ENCODE assay signal across 18 cellular contexts in genomic region chr11:10375280-10376048, GRCh38.
DNase-seq lines count a peak whose midpoint lies in the region; ATAC-seq and TF ChIP-seq lines count a peak whose summit lies in the region.
"Had no signal": no experiment of that assay in that cellular context is flagged by ENCODE, and none has a peak within 500 bp of the region (broad histone marks: within the 10 kb centered on the region; RNA-seq: fewer than 3 reads in every experiment).

No MANE protein-coding gene starts in this region.

- H3K27me3 Mint-ChIP-seq in HFFc6 (ENCODE audit: insufficient read depth) (no peaks in the 10 kb centered on the region), T-cell (peaks cover under 1 to 11% of the 10 kb centered on the region in 2 donors)
- H3K27me3 Mint-ChIP-seq: type B pancreatic cell had no signal

- H3K9me3 Mint-ChIP-seq in HFFc6 (no peaks in the 10 kb centered on the region), T-cell (no peaks in the 10 kb centered on the region)
- H3K9me3 Mint-ChIP-seq: activated naive CD4-positive, alpha-beta T cell treated with anti-CD3 and anti-CD28 coated beads, Interleukin-2, amount 50 U/mL, for 72 hours had no signal

- H3K4me2 ChIP-seq in mesendoderm (ENCODE audit: low read length), result no peak overlapping the region

- peak overlapping the region; percentile 63 for H3K4me3 Mint-ChIP-seq in HFFc6
- H3K4me3 Mint-ChIP-seq in T-cell, result no peak overlapping the region
- H3K4me3 Mint-ChIP-seq: type B pancreatic cell had no signal

- H3K36me3 ChIP-seq in mesendoderm (ENCODE audit: control insufficient read depth, insufficient read depth, low read length), result no peaks in the 10 kb centered on the region
- no peaks in the 10 kb centered on the region for H3K36me3 ChIP-seq in upper lobe of left lung
- H3K36me3 ChIP-seq: heart right ventricle, neutrophil had no signal

- H3K4me1 Mint-ChIP-seq in HFFc6 (ENCODE audit: low read depth) (peaks cover 99% of the 10 kb centered on the region), T-cell (no peaks in the 10 kb centered on the region)

- in situ Hi-C loops in astrocyte of the cerebellum (cut with HindIII; ENCODE audit: low sequenced_read_pairs), result loop anchor here (25.0 kb wide), 1 partner anchor 362 kb away; no protein-coding TSS in a partner anchor

- H3K4me1 ChIP-seq in mesendoderm (ENCODE audit: control insufficient read depth, low read depth, low read length), result no peaks in the 10 kb centered on the region
- peaks cover 0 to 25% (median 10%) of the 10 kb centered on the region in 4 donors for H3K4me1 ChIP-seq in upper lobe of left lung

- DNase-seq in AG04449 (ENCODE audit: low read depth, low spot score) (peak; percentile 71), HFFc6 (peak; percentile 97), astrocyte of the cerebellum (ENCODE audit: low read depth) (peak; percentile 85), mesendoderm (peak; percentile 30), upper lobe of left lung (no peak), T-cell (no peak)
- DNase-seq in activated CD4-positive, alpha-beta T cell treated with anti-CD3 and anti-CD28 coated beads, Interleukin-2, amount 50 U/mL, for 48 hours, result no peak
- DNase-seq: dermis blood vessel endothelial cell, heart right ventricle, left ventricle myocardium superior, NCI-H1436 treated with DMSO at 0.1 percent for 48 hours, NCI-H524 treated with DMSO at 0.1 percent for 48 hours, SIG-M5 had no signal

- no peak for ATAC-seq in upper lobe of left lung (ENCODE audit: low FRiP score in 2 of 2)
- ATAC-seq in GM18858 (IDR thresholded peaks at IDR 0.05; ENCODE audit: unreplicated experiment), result no peak
- ATAC-seq in T-cell (replicated peaks in 1 of 4), result no peak
- ATAC-seq: activated naive CD4-positive, alpha-beta T cell treated with anti-CD3 and anti-CD28 coated beads, Interleukin-2, amount 50 U/mL, for 72 hours; HepG2; left ventricle myocardium superior had no signal

- TF ChIP-seq CTCF in AG04449 (IDR thresholded peaks at IDR 0.05; ENCODE audit: insufficient read depth, low read length, missing control alignments) (no peak), HFFc6 (IDR thresholded peaks at IDR 0.05) (no peak), astrocyte of the cerebellum (IDR thresholded peaks at IDR 0.05; ENCODE audit: low read depth, low read length, missing control alignments) (no peak), upper lobe of left lung (IDR thresholded peaks at IDR 0.05) (no peak)

- no peak for TF ChIP-seq POLR2A in upper lobe of left lung (IDR thresholded peaks at IDR 0.05)

- no peak overlapping the region for H2BK15ac ChIP-seq in mesendoderm (replicated peaks; ENCODE audit: low read depth)

- H3K36me3 Mint-ChIP-seq in HFFc6 (ENCODE audit: low read depth) (no peaks in the 10 kb centered on the region; the same call in 1 of the 2 replicates), T-cell (no peaks in the 10 kb centered on the region)
- H3K36me3 Mint-ChIP-seq: activated naive CD4-positive, alpha-beta T cell treated with anti-CD3 and anti-CD28 coated beads, Interleukin-2, amount 50 U/mL, for 72 hours; type B pancreatic cell had no signal

- H4K5ac ChIP-seq in mesendoderm (ENCODE audit: low read length), result no peak overlapping the region

- H3K4me3 ChIP-seq in AG04449 (ENCODE audit: low read depth, low read length), result no peak overlapping the region
- no peak overlapping the region for H3K4me3 ChIP-seq in astrocyte of the cerebellum (ENCODE audit: low read depth, low read length)
- no peak overlapping the region for H3K4me3 ChIP-seq in mesendoderm (ENCODE audit: low read length)
- H3K4me3 ChIP-seq in upper lobe of left lung, result no peak overlapping the region
- H3K4me3 ChIP-seq: heart right ventricle had no signal

- H3K79me1 ChIP-seq in mesendoderm (ENCODE audit: low read length), result no peaks in the 10 kb centered on the region

- H2AK5ac ChIP-seq in mesendoderm (ENCODE audit: low read length), result no peak overlapping the region

- H3K27ac ChIP-seq in mesendoderm (ENCODE audit: low read depth, low read length), result no peak overlapping the region
- peak overlapping the region in 1 of 4 donors; percentile 58 for H3K27ac ChIP-seq in upper lobe of left lung
- H3K27ac ChIP-seq: heart right ventricle, neutrophil had no signal

- no peak overlapping the region for H2BK5ac ChIP-seq in mesendoderm (ENCODE audit: low read length)

- H3K27me3 ChIP-seq in mesendoderm (ENCODE audit: insufficient read depth, low read length, poor library complexity) (no peaks in the 10 kb centered on the region), upper lobe of left lung (no peaks in the 10 kb centered on the region)
- H3K27me3 ChIP-seq: heart right ventricle had no signal

- H3K9ac ChIP-seq in mesendoderm (ENCODE audit: low read length), result no peak overlapping the region

- H3K9me3 ChIP-seq in upper lobe of left lung, result no peaks in the 10 kb centered on the region
- H3K9me3 ChIP-seq: heart right ventricle, neutrophil had no signal

- no peak overlapping the region for H3K56ac ChIP-seq in mesendoderm (ENCODE audit: low read length)

- H4K8ac ChIP-seq in mesendoderm (ENCODE audit: low read depth, low read length), result no peak overlapping the region

- H3K27ac Mint-ChIP-seq in HFFc6 (peak overlapping the region; percentile 92), T-cell (no peak overlapping the region)
- H3K27ac Mint-ChIP-seq: type B pancreatic cell had no signal

- CTCF ChIA-PET in AG04449 (lab: Yijun Ruan, JAX) (interaction anchor here (0.9 to 9.0 kb wide), 7 partner anchors 8 to 71 kb away, joined by 3 to 76 read pairs (median 3); partner anchors contain the start of gene ADM), T-cell (lab: Charles Lee) (interaction anchor here (0.7 to 1.2 kb wide), 2 partner anchors 9 to 39 kb away, joined by 3 read pairs; no protein-coding TSS in a partner anchor)

- POLR2A ChIA-PET in AG04449 (lab: Yijun Ruan, JAX), result interaction anchor here (0.7 to 1.1 kb wide), 5 partner anchors 9 to 616 kb away, joined by 3 to 7 read pairs (median 5); partner anchors contain the start of gene ADM
- POLR2A ChIA-PET in T-cell (lab: Charles Lee), result no interaction called here

- H3K23ac ChIP-seq in mesendoderm (ENCODE audit: low read length), result no peak overlapping the region

- H2BK120ac ChIP-seq in mesendoderm (ENCODE audit: low read depth, low read length), result no peak overlapping the region

- no peak overlapping the region for H3K4ac ChIP-seq in mesendoderm (ENCODE audit: low read depth, low read length)

- no peaks in the 10 kb centered on the region for H3K79me2 ChIP-seq in mesendoderm (ENCODE audit: control insufficient read depth, insufficient read depth, low read length)

- H3K18ac ChIP-seq in mesendoderm (ENCODE audit: low read length), result peak overlapping the region; percentile 25

- TF ChIP-seq EP300 in upper lobe of left lung (IDR thresholded peaks at IDR 0.05), result no peak

- WGBS in mesendoderm (ENCODE audit: extremely low coverage, insufficient coverage, low lambda C conversion rate), result no CpG with 5 or more reads among the region's 8 CpGs
- 75 to 85% methylated on average over 8 of the region's 8 CpGs for WGBS in upper lobe of left lung, 2 donors

Comparison
In these comparisons a context has a peak if more than half of its experiments do, and no peak if none do; other contexts are left out.
1. DNase-seq: peak in AG04449 (single experiment), HFFc6 (single experiment), astrocyte of the cerebellum (single experiment) and mesendoderm (single experiment); none in upper lobe of left lung (0 of 2), activated CD4-positive, alpha-beta T cell treated with anti-CD3 and anti-CD28 coated beads, Interleukin-2, amount 50 U/mL, for 48 hours (0 of 2) and T-cell (0 of 34).